Comparison of ENCODE assay signal across 8 cellular contexts in genomic region chr9:97398999-97399758, GRCh38. TPM values are rescaled to one million over a fixed set of nuclear protein-coding genes. Genes with fewer than 3 reads are reported as not detected.
DNase-seq lines count a peak whose midpoint lies in the region; ATAC-seq and TF ChIP-seq lines count a peak whose summit lies in the region.

No MANE protein-coding gene starts in this region.

- DNase-seq in HT-29 (ENCODE audit: low spot score): peak; percentile 95
- peak; percentile 37 for DNase-seq in T follicular helper cell (ENCODE audit: low read depth)
- DNase-seq in activated naive CD8-positive, alpha-beta T cell treated with anti-CD3 and anti-CD28 coated beads, Interleukin-2, amount 10 ng/mL, durations not matched to agents 7 days and 5 days: peak; percentile 74
- peak; percentile 69 for DNase-seq in right atrium auricular region (ENCODE audit: low spot score)
- peak; percentile 17 for DNase-seq in skeletal muscle cell (ENCODE audit: low read depth)
- DNase-seq in NCI-H1930 (lab: John Stamatoyannopoulos, UW): no peak

- peaks cover 26% of the 10 kb centered on the region for H3K27me3 Mint-ChIP-seq in activated naive CD8-positive, alpha-beta T cell treated with anti-CD3 and anti-CD28 coated beads, Interleukin-2, amount 10 ng/mL, durations not matched to agents 7 days and 5 days

- peak; percentile 100 for TF ChIP-seq CTCF in GM12875 (IDR thresholded peaks at IDR 0.05; ENCODE audit: borderline replicate concordance, insufficient read depth, low read depth, low read length)
- TF ChIP-seq CTCF in right atrium auricular region (IDR thresholded peaks at IDR 0.05): peak; percentile 94 to 96

- TF ChIP-seq POLR2A in GM18505 (IDR thresholded peaks at IDR 0.05; ENCODE audit: borderline replicate concordance, extremely low read depth, insufficient read depth, insufficient read length): no peak

- no peaks in the 10 kb centered on the region for H3K4me1 ChIP-seq in right atrium auricular region

- peaks cover 6 to 13% of the 10 kb centered on the region in 2 donors for H3K9me3 ChIP-seq in right atrium auricular region

- H3K4me3 ChIP-seq in GM12875 (ENCODE audit: low read depth, low read length): no peak overlapping the region
- H3K4me3 ChIP-seq in right atrium auricular region: no peak overlapping the region
- no peak overlapping the region for H3K4me3 ChIP-seq in skeletal muscle cell (ENCODE audit: low read depth, low read length)

- peaks cover 6% of the 10 kb centered on the region for H3K9me3 Mint-ChIP-seq in activated naive CD8-positive, alpha-beta T cell treated with anti-CD3 and anti-CD28 coated beads, Interleukin-2, amount 10 ng/mL, durations not matched to agents 7 days and 5 days

- POLR2A ChIA-PET in activated naive CD8-positive, alpha-beta T cell treated with anti-CD3 and anti-CD28 coated beads, Interleukin-2, amount 10 ng/mL, durations not matched to agents 7 days and 5 days (lab: Charles Lee): no interaction called here

- no peaks in the 10 kb centered on the region for H3K36me3 ChIP-seq in right atrium auricular region

- H3K27ac Mint-ChIP-seq in activated naive CD8-positive, alpha-beta T cell treated with anti-CD3 and anti-CD28 coated beads, Interleukin-2, amount 10 ng/mL, durations not matched to agents 7 days and 5 days: no peak overlapping the region

- peaks cover 17% of the 10 kb centered on the region for H3K4me1 Mint-ChIP-seq in activated naive CD8-positive, alpha-beta T cell treated with anti-CD3 and anti-CD28 coated beads, Interleukin-2, amount 10 ng/mL, durations not matched to agents 7 days and 5 days

- no peak overlapping the region for H3K4me3 Mint-ChIP-seq in activated naive CD8-positive, alpha-beta T cell treated with anti-CD3 and anti-CD28 coated beads, Interleukin-2, amount 10 ng/mL, durations not matched to agents 7 days and 5 days

- peaks cover 4% of the 10 kb centered on the region for H3K36me3 Mint-ChIP-seq in activated naive CD8-positive, alpha-beta T cell treated with anti-CD3 and anti-CD28 coated beads, Interleukin-2, amount 10 ng/mL, durations not matched to agents 7 days and 5 days

- no peak for ATAC-seq in activated naive CD8-positive, alpha-beta T cell treated with anti-CD3 and anti-CD28 coated beads, Interleukin-2, amount 10 ng/mL, durations not matched to agents 7 days and 5 days (ENCODE audit: low read depth)
- ATAC-seq in GM18505 (IDR thresholded peaks at IDR 0.05; ENCODE audit: unreplicated experiment): no peak

- H3K27me3 ChIP-seq in right atrium auricular region: no peaks in the 10 kb centered on the region

- no peak overlapping the region for H3K27ac ChIP-seq in right atrium auricular region

RNA-seq across cellular contexts. Expression of gene TDRD7, which starts 12.7 kb away (rescaled TPM):
- total RNA-seq in HT-29 (2014; rRNA removed; shearing (Covaris generic)): 7.3 and 8.7 TPM in 2 replicates
- 10 to 100 TPM; 13.8 to 14.5 TPM for total RNA-seq in activated naive CD8-positive, alpha-beta T cell treated with anti-CD3 and anti-CD28 coated beads, Interleukin-2, amount 10 ng/mL, durations not matched to agents 7 days and 5 days
- 1 to 10 TPM; 6.5 to 7.2 TPM for total RNA-seq in right atrium auricular region

Comparison
In these comparisons a context has a peak if more than half of its experiments do, and no peak if none do; other contexts are left out.
1. DNase-seq: peak in HT-29 (single experiment), T follicular helper cell (single experiment), activated naive CD8-positive, alpha-beta T cell treated with anti-CD3 and anti-CD28 coated beads, Interleukin-2, amount 10 ng/mL, durations not matched to agents 7 days and 5 days (single experiment), right atrium auricular region (single experiment) and skeletal muscle cell (single experiment); none in NCI-H1930 (0 of 2).